Comparison of ENCODE assay signal across 21 cellular contexts in genomic region chr5:79378510-79379186, GRCh38.
A peak's percentile ranks its signal among the peaks of the same experiment; 100 is the strongest.
DNase-seq lines count a peak whose midpoint lies in the region; ATAC-seq, FAIRE-seq and TF ChIP-seq lines count a peak whose summit lies in the region.
"Had no signal": no experiment of that assay in that cellular context is flagged by ENCODE, and none has a peak within 500 bp of the region (broad histone marks: within the 10 kb centered on the region; RNA-seq: fewer than 3 reads in every experiment).

No MANE protein-coding gene starts in this region.

- no peak overlapping the region for H3K4me3 ChIP-seq in HEK293 (ENCODE audit: low read depth, low read length)
- no peak overlapping the region for H3K4me3 ChIP-seq in bronchial epithelial cell (ENCODE audit: low read depth, low read length)
- H3K4me3 ChIP-seq in MG63 = no peak overlapping the region

- H3K27me3 Mint-ChIP-seq in osteocyte (ENCODE audit: unreplicated experiment) = no peaks in the 10 kb centered on the region

- peaks cover 25% of the 10 kb centered on the region for H3K36me3 Mint-ChIP-seq in osteocyte (ENCODE audit: unreplicated experiment)

- peak; percentile 86 to 87 for ATAC-seq in left cardiac atrium

- H3K9me3 Mint-ChIP-seq in osteocyte (ENCODE audit: unreplicated experiment) = peaks cover 18% of the 10 kb centered on the region

- no peak for DNase-seq in bronchial epithelial cell (ENCODE audit: low read depth)
- no peak for DNase-seq in left cardiac atrium
- DNase-seq in osteocyte (ENCODE audit: extremely low spot score, unreplicated experiment) = no peak
- DNase-seq in MG63 = no peak
- no peak for DNase-seq in GM03348 (ENCODE audit: low spot score)
- no peak for DNase-seq in hepatic stellate cell (ENCODE audit: low spot score)
- DNase-seq: ACHN; C1 segment of cervical spinal cord; CD8-positive, alpha-beta memory T cell; DMS79; H7; IMR-90; NCI-H1105; NCI-H2081 treated with DMSO at 0.1 percent for 48 hours; NCI-H510A; NCI-H748 treated with DMSO at 0.1 percent for 48 hours; NK-92 treated with Interleukin-12 subunit alpha and Interleukin-12 subunit beta, amount 100 ng/mL, for 24 hours; OCI-M1 had no signal

- intact Hi-C loops in left cardiac atrium (cut with DNase I) = no loop called here

- FAIRE-seq in bronchial epithelial cell (lab: Jason Lieb, UNC) = peak; percentile 28
- FAIRE-seq: D721Med, HTR-8/SVneo had no signal

- no peak overlapping the region for H3K27ac ChIP-seq in HEK293 (ENCODE audit: extremely low read depth, low read depth, low read length)

- H3K36me3 ChIP-seq in HEK293 (ENCODE audit: control insufficient read depth in 2 of 2, insufficient read depth in 1 of 2, low read length in 2 of 2) (peaks cover 5 to 10% of the 10 kb centered on the region in 2 experiments; a peak in 1 of 3 replicates), bronchial epithelial cell (ENCODE audit: control insufficient read depth, insufficient read depth, low read length) (no peaks in the 10 kb centered on the region), MG63 (0 out of 2 replicates have a peak, but pooled peaks cover 3% of the 10 kb centered on the region)

- H3K27ac Mint-ChIP-seq in osteocyte (ENCODE audit: unreplicated experiment) = peak overlapping the region; percentile 46
- H3K27ac Mint-ChIP-seq: CD8-positive, alpha-beta memory T cell had no signal

- H3K4me3 Mint-ChIP-seq in osteocyte (ENCODE audit: unreplicated experiment) = no peak overlapping the region
- H3K4me3 Mint-ChIP-seq: CD8-positive, alpha-beta memory T cell had no signal

- POLR2A ChIA-PET in HEK293 (lab: Yijun Ruan, JAX) = no interaction called here

- H3K4me1 Mint-ChIP-seq in osteocyte (ENCODE audit: unreplicated experiment) = peaks cover 7% of the 10 kb centered on the region
- H3K4me1 Mint-ChIP-seq: CD8-positive, alpha-beta memory T cell had no signal

- H3K27me3 ChIP-seq in bronchial epithelial cell (ENCODE audit: control insufficient read depth, insufficient read depth, low read length) (no peaks in the 10 kb centered on the region), MG63 (no peaks in the 10 kb centered on the region)

- CTCF ChIA-PET in HEK293 (lab: Yijun Ruan, JAX) = interaction anchor here (0.7 kb wide), 1 partner anchor 59 kb away, joined by 3 read pairs; no protein-coding TSS in a partner anchor

- no peaks in the 10 kb centered on the region for H3K4me1 ChIP-seq in HEK293 (ENCODE audit: control insufficient read depth, insufficient read depth, low read length)

- no peaks in the 10 kb centered on the region for H3K9me3 ChIP-seq in HEK293 (ENCODE audit: control insufficient read depth, insufficient read depth, low read depth, low read length)
- peaks cover 10% of the 10 kb centered on the region for H3K9me3 ChIP-seq in MG63

- no peak for TF ChIP-seq CTCF in HEK293 (tag by site-specific recombination; IDR thresholded peaks at IDR 0.05)
- no peak for TF ChIP-seq CTCF in bronchial epithelial cell (IDR thresholded peaks at IDR 0.05; ENCODE audit: insufficient read depth, low read length, severe bottlenecking)
- TF ChIP-seq CTCF in osteocyte (IDR thresholded peaks at IDR 0.05) = no peak

TF ChIP-seq in HEK293, 187 proteins besides CTCF, POLR2A, EP300 and RAD21:
- TF ChIP-seq KLF8 (tag by site-specific recombination; IDR thresholded peaks at IDR 0.05) (no peak), ZNF394 (tag by site-specific recombination; IDR thresholded peaks at IDR 0.05; ENCODE audit: borderline replicate concordance) (no peak), ZNF610 (tag by site-specific recombination; IDR thresholded peaks at IDR 0.05; ENCODE audit: borderline replicate concordance) (peak; percentile 61; the same call in 1 of the 2 replicates), BCL11B (tag by site-specific recombination; IDR thresholded peaks at IDR 0.05; ENCODE audit: low read depth) (no peak), BCL6B (tag by site-specific recombination; IDR thresholded peaks at IDR 0.05) (no peak), ZNF169 (tag by site-specific recombination; IDR thresholded peaks at IDR 0.05) (no peak)
TF ChIP-seq in HEK293: peak in this region for 1.
